ENCODE assay signal across 6 cellular contexts in the genomic region with DNA sequence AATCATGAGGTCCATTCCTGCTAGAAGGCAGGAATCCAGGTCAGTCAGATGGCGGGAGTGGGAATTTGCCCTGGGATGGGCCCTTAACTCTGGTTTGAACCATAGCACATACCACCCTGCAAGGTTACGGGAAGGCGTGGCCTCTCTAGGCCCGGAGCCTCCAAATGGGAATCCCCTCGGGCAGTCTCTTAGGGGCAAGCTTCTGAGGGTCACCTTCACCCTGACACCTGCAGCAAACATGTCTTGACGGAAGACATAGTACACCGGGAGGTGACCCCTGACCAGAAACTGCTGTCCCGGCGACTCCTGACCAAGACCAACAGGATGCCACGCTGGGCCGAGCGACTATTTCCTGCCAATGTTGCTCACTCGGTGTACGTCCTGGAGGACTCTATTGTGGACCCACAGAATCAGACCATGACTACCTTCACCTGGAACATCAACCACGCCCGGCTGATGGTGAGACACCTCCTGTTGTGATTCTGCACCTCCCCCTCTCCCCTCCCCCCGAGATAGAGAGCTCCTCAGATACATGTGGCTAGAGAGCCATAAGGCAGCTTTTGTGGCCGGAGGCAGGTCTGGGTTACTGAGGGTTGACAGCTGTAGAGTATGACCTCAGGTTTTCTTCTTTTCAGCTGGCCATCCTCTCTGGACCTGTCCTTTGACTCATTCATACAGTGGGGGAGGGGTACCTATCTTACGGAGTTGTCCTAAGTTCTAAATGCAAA. TPM values are rescaled to one million over a fixed set of nuclear protein-coding genes. Genes with fewer than 3 reads are reported as not detected.
A peak's percentile ranks its signal among the peaks of the same experiment; 100 is the strongest.
DNase-seq lines count a peak whose midpoint lies in the region; ATAC-seq, FAIRE-seq and TF ChIP-seq lines count a peak whose summit lies in the region.

No MANE protein-coding gene starts in this region.

- peaks cover 81% of the 10 kb centered on the region for H3K4me1 Mint-ChIP-seq in CD14-positive monocyte

- TF ChIP-seq CTCF in CD14-positive monocyte (IDR thresholded peaks at IDR 0.05) = no peak
- no peak for TF ChIP-seq CTCF in fibroblast of villous mesenchyme (IDR thresholded peaks at IDR 0.05; ENCODE audit: insufficient read depth, low read depth, low read length)
- TF ChIP-seq CTCF in transverse colon (IDR thresholded peaks at IDR 0.05) = no peak

- no peak for TF ChIP-seq POLR2A in transverse colon (IDR thresholded peaks at IDR 0.05)

- intact Hi-C loops in CD14-positive monocyte (cut with micrococcal nuclease) = loop anchor here (5.0 to 10.0 kb wide), 6 partner anchors 48 to 848 kb away; a partner anchor contains a TSS
- intact Hi-C loops in transverse colon (cut with DNase I; ENCODE audit: low total_unique reads) = no loop called here

- no peaks in the 10 kb centered on the region for H3K9me3 ChIP-seq in transverse colon

- peak overlapping the region; percentile 89 to 92 (median 91) for H3K27ac ChIP-seq in transverse colon

- no peak for ATAC-seq in GM21367 (IDR thresholded peaks at IDR 0.05; ENCODE audit: unreplicated experiment)

- WGBS in transverse colon (ENCODE audit: low coverage in 1 of 2), 2 donors = 17% methylated on average over 1 to 18 of the region's 19 CpGs

- no peaks in the 10 kb centered on the region for H3K36me3 ChIP-seq in transverse colon

- FAIRE-seq in frontal cortex (lab: Jason Lieb, UNC) = no peak

- H3K27me3 Mint-ChIP-seq in CD14-positive monocyte (ENCODE audit: low read depth in 3 of 3) = peaks cover 0 to 2% (median 0%) of the 10 kb centered on the region in 3 donors

- peaks cover 0 to 3% (median 0%) of the 10 kb centered on the region in 7 donors for H3K9me3 Mint-ChIP-seq in CD14-positive monocyte

- DNase-seq in CD14-positive monocyte (ENCODE audit: low spot score) (no peak), OCI-M1 (lab: John Stamatoyannopoulos, UW) (peak; percentile 42), fibroblast of villous mesenchyme (ENCODE audit: low read depth) (no peak), transverse colon (peak; percentile 75), frontal cortex (ENCODE audit: low spot score in 2 of 2) (no peak)

- in situ Hi-C loops in transverse colon (cut with MboI; ENCODE audit: low pct_ligation_motif_present in 1 of 4, low pct_unique_long_range_greater_than_20kb in 1 of 4, low sequenced_read_pairs in 3 of 4) = loop anchor here in 1 of 4 donors (25.0 kb wide), 1 partner anchor 158 kb away; a partner anchor contains a TSS

- H3K27me3 ChIP-seq in transverse colon = no peaks in the 10 kb centered on the region

- TF ChIP-seq EP300 in transverse colon (IDR thresholded peaks at IDR 0.05; ENCODE audit: low read depth) = no peak

- H3K4me3 ChIP-seq in fibroblast of villous mesenchyme (ENCODE audit: low read depth, low read length) = peak overlapping the region; percentile 91
- H3K4me3 ChIP-seq in transverse colon = peak overlapping the region; percentile 59 to 86 (median 85)

- peak overlapping the region; percentile 93 to 96 for H3K4me3 Mint-ChIP-seq in CD14-positive monocyte

- peaks cover 40 to 55% (median 48%) of the 10 kb centered on the region in 4 donors for H3K4me1 ChIP-seq in transverse colon

- peak overlapping the region; percentile 91 to 99 (median 96) for H3K27ac Mint-ChIP-seq in CD14-positive monocyte

- peaks cover 41 to 60% of the 10 kb centered on the region in 2 donors for H3K36me3 Mint-ChIP-seq in CD14-positive monocyte

RNA-seq across cellular contexts. Expression of a gene that starts 1.0 kb away (rescaled TPM):
- polyA plus RNA-seq in CD14-positive monocyte = 100 to 1,000 TPM; 490 to 510 TPM
- total RNA-seq in fibroblast of villous mesenchyme (122 TPM in 2 replicates), transverse colon (100 to 1,000 TPM in 3 of 4 donors, 10 to 100 TPM in 1; 52.1 to 192 (median 142) TPM), frontal cortex (42.4 TPM)

RNA-seq across cellular contexts. Expression of a gene that starts 1.0 kb away (rescaled TPM):
- 10 to 100 TPM; 74.3 to 94.4 TPM for polyA plus RNA-seq in CD14-positive monocyte
- total RNA-seq in fibroblast of villous mesenchyme = 14.2 and 18.0 TPM in 2 replicates
- 10 to 100 TPM; 38.2 to 68.1 (median 51.8) TPM for total RNA-seq in transverse colon
- total RNA-seq in frontal cortex = 14.3 TPM

RNA-seq across cellular contexts. Expression of a gene that starts 7.1 kb away (rescaled TPM):
- 10 to 100 TPM; 21.5 to 25.5 TPM for polyA plus RNA-seq in CD14-positive monocyte
- total RNA-seq in fibroblast of villous mesenchyme (7.7 and 9.1 TPM in 2 replicates), transverse colon (100 to 1,000 TPM in 1 of 4 donors, 10 to 100 TPM in 3; 10.8 to 257 (median 21.7) TPM), frontal cortex (3.7 TPM)

RNA-seq across cellular contexts. Expression of a gene that starts 46.9 kb away (rescaled TPM):
- polyA plus RNA-seq in CD14-positive monocyte = 100 to 1,000 TPM; 259 to 275 TPM
- total RNA-seq in fibroblast of villous mesenchyme = 284 and 355 TPM in 2 replicates
- total RNA-seq in transverse colon = 100 to 1,000 TPM; 236 to 322 (median 293) TPM
- 88.9 TPM for total RNA-seq in frontal cortex

RNA-seq across cellular contexts. Expression of a gene that starts 53.2 kb away (rescaled TPM):
- polyA plus RNA-seq in CD14-positive monocyte = 10 to 100 TPM; 35.4 to 43.5 TPM
- 3.5 TPM in 2 replicates for total RNA-seq in fibroblast of villous mesenchyme
- total RNA-seq in transverse colon = 10 to 100 TPM; 16.5 to 49.6 (median 24.4) TPM
- 7.7 TPM for total RNA-seq in frontal cortex

Comparison
In these comparisons a context has a peak if more than half of its experiments do, and no peak if none do; other contexts are left out.
1. DNase-seq: peak in OCI-M1 (single experiment) and transverse colon (single experiment); none in CD14-positive monocyte (single experiment), fibroblast of villous mesenchyme (single experiment) and frontal cortex (0 of 2).